Comparison of ENCODE assay signal across 19 cellular contexts in genomic region chr15:80785335-80785734, GRCh38.
DNase-seq lines count a peak whose midpoint lies in the region; ATAC-seq lines count a peak whose summit lies in the region.
"Had no signal": no experiment of that assay in that cellular context is flagged by ENCODE, and none has a peak within 500 bp of the region (broad histone marks: within the 10 kb centered on the region; RNA-seq: fewer than 3 reads in every experiment).

No MANE protein-coding gene starts in this region.

- ATAC-seq in GM21528 (IDR thresholded peaks at IDR 0.05; ENCODE audit: low FRiP score, unreplicated experiment) (no peak), HG02884 (IDR thresholded peaks at IDR 0.05; ENCODE audit: unreplicated experiment) (no peak), GM21367 (IDR thresholded peaks at IDR 0.05; ENCODE audit: unreplicated experiment) (no peak)
- ATAC-seq: CD8-positive, alpha-beta T cell; GM23338; HCT116; K562; PC-3 had no signal

- H3K27me3 ChIP-seq in adipocyte (replicated peaks; ENCODE audit: control insufficient read depth, insufficient read depth, low read length): no peaks in the 10 kb centered on the region

- no peak overlapping the region for H3K9ac ChIP-seq in adipocyte (ENCODE audit: low read length)

- peaks cover 43% of the 10 kb centered on the region for H3K36me3 ChIP-seq in adipocyte (ENCODE audit: control insufficient read depth, insufficient read depth, low read length, severe bottlenecking)
- H3K36me3 ChIP-seq: BE2C, SJCRH30 had no signal

- H3K9me3 ChIP-seq in adipocyte (ENCODE audit: control insufficient read depth, low read length): no peaks in the 10 kb centered on the region
- H3K9me3 ChIP-seq: BE2C, SJCRH30 had no signal

- H3K4me3 ChIP-seq in adipocyte (ENCODE audit: low read length): no peak overlapping the region
- H3K4me3 ChIP-seq: GM23338, K562, SJCRH30 had no signal

- peaks cover 21% of the 10 kb centered on the region for H3K4me1 ChIP-seq in adipocyte (ENCODE audit: control insufficient read depth, insufficient read depth, low read length)
- H3K4me1 ChIP-seq: BE2C, SJCRH30 had no signal

- DNase-seq in AG08396 (ENCODE audit: low spot score) (peak; percentile 47), ELR (ENCODE audit: low read depth) (peak; percentile 32), adipocyte (ENCODE audit: low read depth) (peak; percentile 25), hepatic stellate cell (ENCODE audit: low spot score) (peak; percentile 35)
- DNase-seq: BE2C; CD8-positive, alpha-beta T cell; DMS79; NCI-H1417 treated with DMSO at 0.1 percent for 48 hours; NCI-H2029 treated with DMSO at 0.1 percent for 48 hours; NCI-H2171 treated with DMSO at 0.1 percent for 48 hours; NCI-H82; PC-3; SJCRH30 had no signal
